1 cellular context compared by ENCODE assay signal in the genomic region with DNA sequence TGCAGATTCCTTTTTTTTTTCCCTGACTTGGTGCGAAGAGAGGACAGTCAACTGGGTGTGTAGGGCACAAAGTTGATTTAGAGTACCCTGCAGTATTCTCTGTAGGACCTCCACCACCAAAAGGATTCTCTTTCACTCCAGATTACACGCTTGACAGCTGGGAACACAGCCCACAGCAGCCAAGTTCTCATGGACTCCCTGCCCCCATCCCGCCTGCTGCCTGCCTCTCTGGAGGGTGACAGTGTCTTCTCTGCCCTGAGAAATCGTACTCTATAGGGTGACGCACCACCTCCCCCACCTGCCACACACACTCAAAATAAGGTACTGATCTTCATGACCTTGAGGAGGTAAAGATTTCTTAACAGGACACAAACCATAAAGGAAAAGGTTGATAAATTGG.
TF ChIP-seq lines count a peak whose summit lies in the region.

No MANE protein-coding gene starts in this region.

TF ChIP-seq in GM12878, 131 proteins besides CTCF, POLR2A, EP300 and RAD21:
- TF ChIP-seq ESRRA (IDR thresholded peaks at IDR 0.05; ENCODE audit: low read length), result no peak
- TF ChIP-seq BACH1 (IDR thresholded peaks at IDR 0.05; ENCODE audit: borderline replicate concordance), result no peak
- no peak for TF ChIP-seq ATF7 (IDR thresholded peaks at IDR 0.05; ENCODE audit: low read depth)
- TF ChIP-seq SMARCA5 (IDR thresholded peaks at IDR 0.05), result no peak
- TF ChIP-seq CREB1 (IDR thresholded peaks at IDR 0.05; ENCODE audit: low read depth), result no peak
- no peak for TF ChIP-seq RAD51 (IDR thresholded peaks at IDR 0.05)
- TF ChIP-seq, protein P1, sequence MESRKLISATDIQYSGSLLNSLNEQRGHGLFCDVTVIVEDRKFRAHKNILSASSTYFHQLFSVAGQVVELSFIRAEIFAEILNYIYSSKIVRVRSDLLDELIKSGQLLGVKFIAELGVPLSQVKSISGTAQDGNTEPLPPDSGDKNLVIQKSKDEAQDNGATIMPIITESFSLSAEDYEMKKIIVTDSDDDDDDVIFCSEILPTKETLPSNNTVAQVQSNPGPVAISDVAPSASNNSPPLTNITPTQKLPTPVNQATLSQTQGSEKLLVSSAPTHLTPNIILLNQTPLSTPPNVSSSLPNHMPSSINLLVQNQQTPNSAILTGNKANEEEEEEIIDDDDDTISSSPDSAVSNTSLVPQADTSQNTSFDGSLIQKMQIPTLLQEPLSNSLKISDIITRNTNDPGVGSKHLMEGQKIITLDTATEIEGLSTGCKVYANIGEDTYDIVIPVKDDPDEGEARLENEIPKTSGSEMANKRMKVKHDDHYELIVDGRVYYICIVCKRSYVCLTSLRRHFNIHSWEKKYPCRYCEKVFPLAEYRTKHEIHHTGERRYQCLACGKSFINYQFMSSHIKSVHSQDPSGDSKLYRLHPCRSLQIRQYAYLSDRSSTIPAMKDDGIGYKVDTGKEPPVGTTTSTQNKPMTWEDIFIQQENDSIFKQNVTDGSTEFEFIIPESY (IDR thresholded peaks at IDR 0.05), result no peak
- no peak for TF ChIP-seq RELA (IDR thresholded peaks at IDR 0.05; ENCODE audit: borderline replicate concordance, partially characterized antibody)
- no peak for TF ChIP-seq FOS (IDR thresholded peaks at IDR 0.05; ENCODE audit: borderline replicate concordance, extremely low read depth, insufficient read length)
- TF ChIP-seq, protein P2, sequence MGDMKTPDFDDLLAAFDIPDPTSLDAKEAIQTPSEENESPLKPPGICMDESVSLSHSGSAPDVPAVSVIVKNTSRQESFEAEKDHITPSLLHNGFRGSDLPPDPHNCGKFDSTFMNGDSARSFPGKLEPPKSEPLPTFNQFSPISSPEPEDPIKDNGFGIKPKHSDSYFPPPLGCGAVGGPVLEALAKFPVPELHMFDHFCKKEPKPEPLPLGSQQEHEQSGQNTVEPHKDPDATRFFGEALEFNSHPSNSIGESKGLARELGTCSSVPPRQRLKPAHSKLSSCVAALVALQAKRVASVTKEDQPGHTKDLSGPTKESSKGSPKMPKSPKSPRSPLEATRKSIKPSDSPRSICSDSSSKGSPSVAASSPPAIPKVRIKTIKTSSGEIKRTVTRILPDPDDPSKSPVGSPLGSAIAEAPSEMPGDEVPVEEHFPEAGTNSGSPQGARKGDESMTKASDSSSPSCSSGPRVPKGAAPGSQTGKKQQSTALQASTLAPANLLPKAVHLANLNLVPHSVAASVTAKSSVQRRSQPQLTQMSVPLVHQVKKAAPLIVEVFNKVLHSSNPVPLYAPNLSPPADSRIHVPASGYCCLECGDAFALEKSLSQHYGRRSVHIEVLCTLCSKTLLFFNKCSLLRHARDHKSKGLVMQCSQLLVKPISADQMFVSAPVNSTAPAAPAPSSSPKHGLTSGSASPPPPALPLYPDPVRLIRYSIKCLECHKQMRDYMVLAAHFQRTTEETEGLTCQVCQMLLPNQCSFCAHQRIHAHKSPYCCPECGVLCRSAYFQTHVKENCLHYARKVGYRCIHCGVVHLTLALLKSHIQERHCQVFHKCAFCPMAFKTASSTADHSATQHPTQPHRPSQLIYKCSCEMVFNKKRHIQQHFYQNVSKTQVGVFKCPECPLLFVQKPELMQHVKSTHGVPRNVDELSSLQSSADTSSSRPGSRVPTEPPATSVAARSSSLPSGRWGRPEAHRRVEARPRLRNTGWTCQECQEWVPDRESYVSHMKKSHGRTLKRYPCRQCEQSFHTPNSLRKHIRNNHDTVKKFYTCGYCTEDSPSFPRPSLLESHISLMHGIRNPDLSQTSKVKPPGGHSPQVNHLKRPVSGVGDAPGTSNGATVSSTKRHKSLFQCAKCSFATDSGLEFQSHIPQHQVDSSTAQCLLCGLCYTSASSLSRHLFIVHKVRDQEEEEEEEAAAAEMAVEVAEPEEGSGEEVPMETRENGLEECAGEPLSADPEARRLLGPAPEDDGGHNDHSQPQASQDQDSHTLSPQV (IDR thresholded peaks at IDR 0.05), result no peak
- TF ChIP-seq NFXL1 (IDR thresholded peaks at IDR 0.05; ENCODE audit: borderline replicate concordance), result no peak
- TF ChIP-seq, protein P3, sequence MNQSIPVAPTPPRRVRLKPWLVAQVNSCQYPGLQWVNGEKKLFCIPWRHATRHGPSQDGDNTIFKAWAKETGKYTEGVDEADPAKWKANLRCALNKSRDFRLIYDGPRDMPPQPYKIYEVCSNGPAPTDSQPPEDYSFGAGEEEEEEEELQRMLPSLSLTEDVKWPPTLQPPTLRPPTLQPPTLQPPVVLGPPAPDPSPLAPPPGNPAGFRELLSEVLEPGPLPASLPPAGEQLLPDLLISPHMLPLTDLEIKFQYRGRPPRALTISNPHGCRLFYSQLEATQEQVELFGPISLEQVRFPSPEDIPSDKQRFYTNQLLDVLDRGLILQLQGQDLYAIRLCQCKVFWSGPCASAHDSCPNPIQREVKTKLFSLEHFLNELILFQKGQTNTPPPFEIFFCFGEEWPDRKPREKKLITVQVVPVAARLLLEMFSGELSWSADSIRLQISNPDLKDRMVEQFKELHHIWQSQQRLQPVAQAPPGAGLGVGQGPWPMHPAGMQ (IDR thresholded peaks at IDR 0.05; ENCODE audit: borderline replicate concordance), result no peak
- no peak for TF ChIP-seq EED (IDR thresholded peaks at IDR 0.05; ENCODE audit: low read depth)
- no peak for TF ChIP-seq NFIC (IDR thresholded peaks at IDR 0.05; ENCODE audit: low read depth, low read length)
- no peak for TF ChIP-seq SRF (IDR thresholded peaks at IDR 0.05; ENCODE audit: low read depth in 2 of 2, low read length in 2 of 2)
- no peak for TF ChIP-seq SUZ12 (IDR thresholded peaks at IDR 0.05; ENCODE audit: unreplicated experiment)
